In the genomic region with DNA sequence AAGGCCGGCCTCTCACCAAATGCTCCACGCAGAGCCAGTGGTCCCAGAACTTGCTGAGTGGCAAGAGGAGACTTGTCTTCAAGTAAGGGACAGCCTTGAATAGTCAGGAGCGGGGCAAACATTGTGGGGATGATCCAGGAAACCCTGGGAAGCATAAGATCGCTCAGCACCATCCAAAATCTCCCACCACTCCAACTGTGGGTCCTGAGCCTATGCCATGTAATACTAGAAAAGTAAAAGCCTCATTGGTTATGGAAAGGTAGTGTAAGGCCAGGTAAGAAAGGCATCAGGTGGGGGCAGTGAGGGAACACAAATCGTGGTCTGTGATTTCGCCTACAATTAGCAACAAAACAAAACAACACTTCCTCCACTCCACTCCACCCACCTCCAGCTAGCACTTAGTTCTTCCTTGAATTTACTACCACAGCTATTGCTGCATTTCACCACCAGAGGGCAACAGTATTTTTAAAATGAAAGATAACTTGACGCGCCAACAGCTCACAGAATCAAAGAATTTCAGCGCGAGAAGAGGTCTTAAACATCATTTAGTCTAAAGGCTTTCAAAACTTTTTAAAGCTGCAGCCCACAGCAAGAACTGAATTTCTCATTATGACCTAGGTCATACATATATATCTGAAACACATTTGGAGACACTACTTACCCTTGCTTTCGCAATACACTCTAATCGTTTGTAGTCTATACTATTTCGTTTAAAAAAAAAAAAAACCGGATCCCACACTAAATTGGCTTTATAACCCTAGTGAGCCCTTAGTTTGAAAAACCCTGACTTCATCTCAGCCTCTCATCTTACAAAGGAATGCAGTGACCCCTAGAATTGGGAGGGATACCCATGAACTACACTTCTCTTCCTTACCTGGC, we compare ENCODE assay signal across 8 cellular contexts. TPM values are rescaled to one million over a fixed set of nuclear protein-coding genes. Genes with fewer than 3 reads are reported as not detected.
DNase-seq lines count a peak whose midpoint lies in the region; ATAC-seq lines count a peak whose summit lies in the region.

No MANE protein-coding gene starts in this region.

- no peaks in the 10 kb centered on the region for H3K9me3 ChIP-seq in muscle layer of duodenum (ENCODE audit: control insufficient read depth in 1 of 2, low read length in 2 of 2)

- peak overlapping the region; percentile 3 for H3K27ac ChIP-seq in muscle layer of duodenum (ENCODE audit: low read length)

- H3K4me3 ChIP-seq in muscle layer of duodenum (ENCODE audit: low read depth in 1 of 2, low read length in 2 of 2): no peak overlapping the region

- intact Hi-C loops in posterior vena cava (cut with DNase I): no loop called here

- ATAC-seq in GM18907 (IDR thresholded peaks at IDR 0.05; ENCODE audit: unreplicated experiment): peak; percentile 64
- ATAC-seq in HG03108 (IDR thresholded peaks at IDR 0.05; ENCODE audit: unreplicated experiment): peak; percentile 45

- no peaks in the 10 kb centered on the region for H3K27me3 ChIP-seq in muscle layer of duodenum (ENCODE audit: low read depth, low read length)

- H3K36me3 ChIP-seq in muscle layer of duodenum (ENCODE audit: control insufficient read depth in 1 of 2, insufficient read depth in 2 of 2, low read length in 2 of 2): no peaks in the 10 kb centered on the region

- H3K4me1 ChIP-seq in muscle layer of duodenum (ENCODE audit: control insufficient read depth in 1 of 2, insufficient read depth in 2 of 2, low read length in 2 of 2): peaks cover 12 to 32% of the 10 kb centered on the region in 2 donors

- DNase-seq in COR-L47 (lab: John Stamatoyannopoulos, UW) (peak; percentile 59), NCI-H2227 treated with DMSO at 0.1 percent for 48 hours (lab: John Stamatoyannopoulos, UW) (peak; percentile 44), epidermal melanocyte (ENCODE audit: insufficient read length, low spot score) (peak; percentile 81), posterior vena cava (ENCODE audit: low spot score) (no peak)
- peak; percentile 51 for DNase-seq in activated CD4-positive, alpha-beta T cell treated with anti-CD3 and anti-CD28 coated beads for 48 hours

RNA-seq across cellular contexts. Expression of a gene that starts 4.5 kb away (rescaled TPM):
- total RNA-seq in posterior vena cava: 100 to 1,000 TPM; 424 to 446 TPM

RNA-seq across cellular contexts. Expression of a gene that starts 55.3 kb away (rescaled TPM):
- total RNA-seq in posterior vena cava: 10 to 100 TPM; 42.2 to 59.3 TPM
